Comparison of ENCODE assay signal across 2 cellular contexts in genomic region chr22:40857309-40857851, GRCh38.
TF ChIP-seq lines count a peak whose summit lies in the region.

No MANE protein-coding gene starts in this region.

TF ChIP-seq in HepG2, 621 proteins besides CTCF, POLR2A, EP300 and RAD21 (continues in another document):
- TF ChIP-seq SIN3B (IDR thresholded peaks at IDR 0.05; ENCODE audit: low read length): peak; percentile 1; the same call in 1 of the 2 replicates
- TF ChIP-seq ZNF782 (CRISPR knock-in tag; IDR thresholded peaks at IDR 0.05; ENCODE audit: borderline replicate concordance): no peak
- TF ChIP-seq SNAPC5 (CRISPR knock-in tag; IDR thresholded peaks at IDR 0.05; ENCODE audit: borderline replicate concordance): no peak
- TF ChIP-seq ZBTB10 (CRISPR knock-in tag; IDR thresholded peaks at IDR 0.05; ENCODE audit: borderline replicate concordance): no peak
- no peak for TF ChIP-seq ARID3A (IDR thresholded peaks at IDR 0.05; ENCODE audit: low read depth, low read length)
- no peak for TF ChIP-seq SNAPC4 (CRISPR knock-in tag; IDR thresholded peaks at IDR 0.05)
- TF ChIP-seq ZNF136 (CRISPR knock-in tag; IDR thresholded peaks at IDR 0.05; ENCODE audit: low read depth): no peak
- TF ChIP-seq ZNF281 (CRISPR knock-in tag; IDR thresholded peaks at IDR 0.05; ENCODE audit: borderline replicate concordance): no peak
- TF ChIP-seq SOX6 (IDR thresholded peaks at IDR 0.05): no peak
- no peak for TF ChIP-seq SOX6 (CRISPR knock-in tag; IDR thresholded peaks at IDR 0.05)
- no peak for TF ChIP-seq SRY (CRISPR knock-in tag; IDR thresholded peaks at IDR 0.05)
- no peak for TF ChIP-seq REXO4 (CRISPR knock-in tag; IDR thresholded peaks at IDR 0.05; ENCODE audit: borderline replicate concordance)

TF ChIP-seq in HEK293T, 16 proteins besides CTCF, POLR2A, EP300 and RAD21:
- TF ChIP-seq SUZ12 (IDR thresholded peaks at IDR 0.05) (no peak), BHLHE40 (IDR thresholded peaks at IDR 0.05; ENCODE audit: borderline replicate concordance) (no peak), NFRKB (IDR thresholded peaks at IDR 0.05) (no peak), LEF1 (IDR thresholded peaks at IDR 0.05; ENCODE audit: borderline replicate concordance) (no peak), ELF4 (IDR thresholded peaks at IDR 0.05) (no peak), PKNOX1 (IDR thresholded peaks at IDR 0.05) (no peak), SP1 (IDR thresholded peaks at IDR 0.05) (no peak)
TF ChIP-seq in HEK293T: peak in this region for 0.
